ENCODE assay signal across 29 cellular contexts in the genomic region with DNA sequence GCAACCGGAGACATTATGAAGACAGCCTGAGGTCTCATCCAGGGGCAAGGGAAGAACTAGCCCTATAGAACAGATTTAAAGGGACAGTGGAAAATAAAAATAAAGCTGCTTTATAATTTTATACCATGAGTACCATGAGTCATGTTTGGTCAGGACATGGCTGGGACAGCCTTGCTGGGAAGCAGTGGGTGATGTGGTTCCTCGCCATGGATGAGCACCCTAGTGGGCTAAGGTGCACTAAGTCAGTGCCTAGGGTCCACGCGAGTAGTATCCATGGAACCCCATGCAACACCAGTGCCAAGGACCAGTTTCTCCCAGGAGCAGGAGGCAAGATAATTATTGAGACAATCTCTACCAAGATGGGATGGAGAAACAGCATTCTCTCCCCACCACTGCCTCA.
"Had no signal": no experiment of that assay in that cellular context is flagged by ENCODE, and none has a peak within 500 bp of the region (broad histone marks: within the 10 kb centered on the region; RNA-seq: fewer than 3 reads in every experiment).

No MANE protein-coding gene starts in this region.

- DNase-seq: colonic mucosa; cortex of kidney; dermis blood vessel endothelial cell; dorsolateral prefrontal cortex; effector CD4-positive, alpha-beta T cell; effector CD8-positive, alpha-beta T cell; effector memory CD4-positive, alpha-beta T cell; effector memory CD8-positive, alpha-beta T cell; endodermal cell; erythroblast; esophagus squamous epithelium; foreskin fibroblast; foreskin keratinocyte; foreskin melanocyte; gastrocnemius medialis; glutamatergic neuron; head of caudate nucleus; heart left ventricle; heart right ventricle had no signal

- H3K4me3 Mint-ChIP-seq: dendritic cell treated with granulocyte-macrophage colony-stimulating factor and Interleukin-4, amounts not matched to agents 40 ng/mL and 50 ng/mL, for 4 days; effector memory CD8-positive, alpha-beta T cell; endodermal cell had no signal

- H3K4me1 ChIP-seq: colonic mucosa, esophagus muscularis mucosa, esophagus squamous epithelium, foreskin keratinocyte, gastrocnemius medialis, gastroesophageal sphincter, heart left ventricle, heart right ventricle had no signal

- ATAC-seq: effector memory CD8-positive, alpha-beta T cell; esophagus mucosa; foreskin keratinocyte; gastrocnemius medialis; gastroesophageal sphincter; heart left ventricle; heart right ventricle had no signal

- H3K27ac Mint-ChIP-seq: dendritic cell treated with granulocyte-macrophage colony-stimulating factor and Interleukin-4, amounts not matched to agents 40 ng/mL and 50 ng/mL, for 4 days; effector memory CD8-positive, alpha-beta T cell; endodermal cell had no signal

- H3K9me3 ChIP-seq: colonic mucosa, esophagus squamous epithelium, gastrocnemius medialis had no signal

- H3K4me1 Mint-ChIP-seq: endodermal cell had no signal

- H3K27me3 ChIP-seq: colonic mucosa, dorsolateral prefrontal cortex had no signal

- H3K4me3 ChIP-seq: colonic mucosa, coronary artery, dorsolateral prefrontal cortex, esophagus muscularis mucosa, esophagus squamous epithelium, gastrocnemius medialis, gastroesophageal sphincter, heart left ventricle, heart right ventricle had no signal

- H3K9me3 Mint-ChIP-seq: dendritic cell treated with granulocyte-macrophage colony-stimulating factor and Interleukin-4, amounts not matched to agents 40 ng/mL and 50 ng/mL, for 4 days; effector memory CD8-positive, alpha-beta T cell had no signal

- FAIRE-seq: colon, endometrium, endothelial cell of umbilical vein, frontal cortex had no signal

- H3K27ac ChIP-seq: colonic mucosa, coronary artery, dorsolateral prefrontal cortex, epithelial cell of prostate, esophagus muscularis mucosa, esophagus squamous epithelium, foreskin keratinocyte, gastrocnemius medialis, gastroesophageal sphincter, heart left ventricle, heart right ventricle had no signal
